1 cellular context compared by ENCODE assay signal in genomic region chr2:86603892-86604291, GRCh38.
TF ChIP-seq lines count a peak whose summit lies in the region.

No MANE protein-coding gene starts in this region.

TF ChIP-seq in K562, 482 proteins besides CTCF, POLR2A, EP300 and RAD21:
- TF ChIP-seq MAFG (tag; conservative IDR thresholded peaks at IDR 0.05) (peak; percentile 36), MCM7 (IDR thresholded peaks at IDR 0.05) (no peak), NFE2 (IDR thresholded peaks at IDR 0.05; ENCODE audit: low read depth) (0 out of 2 replicates have a peak, but pooled peaks have one; percentile 29), EGR1 (conservative IDR thresholded peaks at IDR 0.05) (no peak), E4F1 (CRISPR knock-in tag; IDR thresholded peaks at IDR 0.05; ENCODE audit: borderline replicate concordance) (no peak), SREBF1 (IDR thresholded peaks at IDR 0.05; ENCODE audit: borderline replicate concordance, low read depth, low read length) (no peak), NELFE (IDR thresholded peaks at IDR 0.05; ENCODE audit: insufficient read depth, insufficient read length) (no peak), PTRF (tag; IDR thresholded peaks at IDR 0.05) (no peak), SNAPC5 (CRISPR knock-in tag; IDR thresholded peaks at IDR 0.05) (no peak), TCF7L2 (IDR thresholded peaks at IDR 0.05; ENCODE audit: low read depth, low read length) (no peak), ZNF584 (CRISPR knock-in tag; IDR thresholded peaks at IDR 0.05; ENCODE audit: low read depth) (no peak), DPF2 (IDR thresholded peaks at IDR 0.05) (no peak), ZBTB2 (IDR thresholded peaks at IDR 0.05) (no peak), SMC3 (conservative IDR thresholded peaks at IDR 0.05; ENCODE audit: insufficient read depth, low read depth, low read length) (no peak), THAP7 (CRISPR knock-in tag; IDR thresholded peaks at IDR 0.05) (no peak), ZNF699 (CRISPR knock-in tag; IDR thresholded peaks at IDR 0.05; ENCODE audit: insufficient replicate concordance) (no peak), TEAD1 (CRISPR knock-in tag; IDR thresholded peaks at IDR 0.05) (no peak), PRDM10 (IDR thresholded peaks at IDR 0.05; ENCODE audit: partially characterized antibody) (peak; percentile 79), SUPT5H (IDR thresholded peaks at IDR 0.05) (no peak), MAFK (IDR thresholded peaks at IDR 0.05; ENCODE audit: low read length) (no peak), ELF1 (tag; IDR thresholded peaks at IDR 0.05) (no peak), MEIS2 (IDR thresholded peaks at IDR 0.05; ENCODE audit: partially characterized antibody) (peak; percentile 39), ETV6 (IDR thresholded peaks at IDR 0.05; ENCODE audit: borderline replicate concordance in 1 of 2, low read depth in 2 of 2, low read length in 1 of 2) (no peak), ETV6 (CRISPR knock-in tag; IDR thresholded peaks at IDR 0.05; ENCODE audit: borderline replicate concordance) (no peak), ZNF644 (tag; IDR thresholded peaks at IDR 0.05; ENCODE audit: low read depth) (no peak), FOXJ3 (CRISPR knock-in tag; IDR thresholded peaks at IDR 0.05) (no peak), IRF2 (CRISPR knock-in tag; IDR thresholded peaks at IDR 0.05) (no peak), CEBPG (CRISPR knock-in tag; IDR thresholded peaks at IDR 0.05) (no peak), CEBPG (tag; conservative IDR thresholded peaks at IDR 0.05 in 1 of 2, IDR thresholded peaks at IDR 0.05 in 1 of 2) (0 out of 4 replicates have a peak, but pooled peaks of 1 of the 2 experiments have one; percentile 27), TRIM24 (IDR thresholded peaks at IDR 0.05) (no peak), FOXP4 (CRISPR knock-in tag; IDR thresholded peaks at IDR 0.05; ENCODE audit: borderline replicate concordance) (no peak), MAX (CRISPR knock-in tag; IDR thresholded peaks at IDR 0.05) (no peak), ZNF165 (CRISPR knock-in tag; IDR thresholded peaks at IDR 0.05; ENCODE audit: borderline replicate concordance) (no peak), ZNF75A (CRISPR knock-in tag; IDR thresholded peaks at IDR 0.05) (no peak), MYC (IDR thresholded peaks at IDR 0.05; ENCODE audit: low read depth, low read length) (no peak), MYC (CRISPR knock-in tag; IDR thresholded peaks at IDR 0.05; ENCODE audit: borderline replicate concordance, low read depth) (no peak)
TF ChIP-seq in K562: peak in this region for 5.
